In genomic region chr15:39403674-39404117, GRCh38 we compare ENCODE assay signal across 11 cellular contexts.
DNase-seq lines count a peak whose midpoint lies in the region; TF ChIP-seq lines count a peak whose summit lies in the region.
"Had no signal": no experiment of that assay in that cellular context is flagged by ENCODE, and none has a peak within 500 bp of the region (broad histone marks: within the 10 kb centered on the region; RNA-seq: fewer than 3 reads in every experiment).

No MANE protein-coding gene starts in this region.

- WGBS in mammary epithelial cell (ENCODE audit: low coverage, missing lambda C conversion rate), result 3% methylated on average over 3 of the region's 3 CpGs
- 34% methylated on average over 3 of the region's 3 CpGs for WGBS in suprapubic skin

- H3K4me3 ChIP-seq in mammary epithelial cell (replicated peaks in 1 of 3; ENCODE audit: insufficient read depth in 1 of 3, low read depth in 2 of 3, low read length in 3 of 3) (no peak overlapping the region), suprapubic skin (no peak overlapping the region)

- no peaks in the 10 kb centered on the region for H4K20me1 ChIP-seq in mammary epithelial cell (ENCODE audit: insufficient read depth, low read length)

- peak overlapping the region; percentile 8 for H2AFZ ChIP-seq in mammary epithelial cell (ENCODE audit: low read depth, low read length)

- H3K27me3 ChIP-seq in mammary epithelial cell (ENCODE audit: insufficient read depth, low read length) (no peaks in the 10 kb centered on the region), suprapubic skin (no peaks in the 10 kb centered on the region)

- H3K9me3 ChIP-seq in mammary epithelial cell (replicated peaks; ENCODE audit: insufficient read depth, low read length) (no peaks in the 10 kb centered on the region), suprapubic skin (no peaks in the 10 kb centered on the region)

- no TSS peak for BruUV-seq in mammary epithelial cell (replicated peaks; lab: Mats Ljungman, UMichigan)

- H3K36me3 Mint-ChIP-seq in nephron (ENCODE audit: low read depth), result no peaks in the 10 kb centered on the region
- H3K36me3 Mint-ChIP-seq: activated naive CD4-positive, alpha-beta T cell treated with anti-CD3 and anti-CD28 coated beads, Interleukin-2, amount 10 ng/mL, durations not matched to agents 7 days and 5 days; type B pancreatic cell had no signal

- no peaks in the 10 kb centered on the region for H3K27me3 Mint-ChIP-seq in nephron (ENCODE audit: low read depth)
- H3K27me3 Mint-ChIP-seq: type B pancreatic cell had no signal

- peaks cover 3% of the 10 kb centered on the region for H3K9me3 Mint-ChIP-seq in nephron
- H3K9me3 Mint-ChIP-seq: activated naive CD4-positive, alpha-beta T cell treated with anti-CD3 and anti-CD28 coated beads, Interleukin-2, amount 10 ng/mL, durations not matched to agents 7 days and 5 days; type B pancreatic cell had no signal

- H3K4me1 ChIP-seq in mammary epithelial cell (ENCODE audit: insufficient read depth, low read length) (peaks cover 32% of the 10 kb centered on the region), suprapubic skin (no peaks in the 10 kb centered on the region)

- DNase-seq in DMS 273 (lab: John Stamatoyannopoulos, UW; ENCODE audit: unreplicated experiment) (peak; percentile 22), DMS 273 treated with DMSO at 0.1 percent for 48 hours (lab: John Stamatoyannopoulos, UW) (no peak), NCI-H2171 (lab: John Stamatoyannopoulos, UW) (peak; percentile 20), mammary epithelial cell (peak; percentile 58), suprapubic skin (ENCODE audit: low spot score in 2 of 2) (no peak), pons (ENCODE audit: low spot score) (no peak)
- no peak for DNase-seq in activated CD4-positive, alpha-beta T cell treated with anti-CD3 and anti-CD28 coated beads for 48 hours
- DNase-seq: activated naive CD4-positive, alpha-beta T cell treated with anti-CD3 and anti-CD28 coated beads, Interleukin-2, amount 10 ng/mL, durations not matched to agents 7 days and 5 days had no signal

- H3K4me3 Mint-ChIP-seq in nephron, result no peak overlapping the region
- H3K4me3 Mint-ChIP-seq: activated naive CD4-positive, alpha-beta T cell treated with anti-CD3 and anti-CD28 coated beads, Interleukin-2, amount 10 ng/mL, durations not matched to agents 7 days and 5 days; type B pancreatic cell had no signal

- TF ChIP-seq POLR2A in suprapubic skin (IDR thresholded peaks at IDR 0.05), result no peak

- no peaks in the 10 kb centered on the region for H3K36me3 ChIP-seq in mammary epithelial cell (ENCODE audit: insufficient read depth, low read length)
- no peaks in the 10 kb centered on the region for H3K36me3 ChIP-seq in suprapubic skin

- peaks cover 16% of the 10 kb centered on the region for H3K4me1 Mint-ChIP-seq in nephron
- H3K4me1 Mint-ChIP-seq: activated naive CD4-positive, alpha-beta T cell treated with anti-CD3 and anti-CD28 coated beads, Interleukin-2, amount 10 ng/mL, durations not matched to agents 7 days and 5 days had no signal

- H3K27ac Mint-ChIP-seq in nephron, result peak overlapping the region; percentile 0 to 72 (median 30)
- H3K27ac Mint-ChIP-seq: activated naive CD4-positive, alpha-beta T cell treated with anti-CD3 and anti-CD28 coated beads, Interleukin-2, amount 10 ng/mL, durations not matched to agents 7 days and 5 days; type B pancreatic cell had no signal

- CTCF ChIA-PET in mammary epithelial cell (lab: Charles Lee; ENCODE audit: low non-redundant PET), result no interaction called here

- peak overlapping the region; percentile 56 for H3K27ac ChIP-seq in mammary epithelial cell (ENCODE audit: insufficient read depth, low read depth, low read length)
- no peak overlapping the region for H3K27ac ChIP-seq in suprapubic skin
- H3K27ac ChIP-seq: 22Rv1 had no signal

- peak overlapping the region; percentile 5 for H3K4me2 ChIP-seq in mammary epithelial cell (ENCODE audit: insufficient read depth, low read depth, low read length)

- TF ChIP-seq CTCF in mammary epithelial cell (conservative IDR thresholded peaks at IDR 0.05 in 1 of 2, IDR thresholded peaks at IDR 0.05 in 1 of 2; ENCODE audit: extremely low read depth in 1 of 2, insufficient read depth in 1 of 2, low read depth in 1 of 2, low read length in 2 of 2), result no peak
- no peak for TF ChIP-seq CTCF in nephron (IDR thresholded peaks at IDR 0.05; ENCODE audit: unreplicated experiment in 3 of 3)
- TF ChIP-seq CTCF in suprapubic skin (IDR thresholded peaks at IDR 0.05), result no peak

- in situ Hi-C loops in mammary epithelial cell (cut with MboI; ENCODE audit: low sequenced_read_pairs in 2 of 2), result no loop called here

- H3K79me2 ChIP-seq in mammary epithelial cell (ENCODE audit: insufficient read depth, low read length), result no peaks in the 10 kb centered on the region

- H3K9ac ChIP-seq in mammary epithelial cell (ENCODE audit: insufficient read depth, low read length), result no peak overlapping the region

- dilution Hi-C loops in mammary epithelial cell (cut with HindIII; ENCODE audit: low sequenced_read_pairs), result no loop called here

- intact Hi-C loops in mammary epithelial cell (cut with micrococcal nuclease), result loop anchor here (1.0 kb wide), 1 partner anchor 231 kb away; no protein-coding TSS in a partner anchor

- TF ChIP-seq EP300 in suprapubic skin (IDR thresholded peaks at IDR 0.05), result no peak

Comparison
In these comparisons a context has a peak if more than half of its experiments do, and no peak if none do; other contexts are left out.
1. DNase-seq: peak in DMS 273 (single experiment), NCI-H2171 (single experiment) and mammary epithelial cell (single experiment); none in DMS 273 treated with DMSO at 0.1 percent for 48 hours (single experiment), suprapubic skin (0 of 2), pons (single experiment) and activated CD4-positive, alpha-beta T cell treated with anti-CD3 and anti-CD28 coated beads for 48 hours (single experiment).